In the genomic region with DNA sequence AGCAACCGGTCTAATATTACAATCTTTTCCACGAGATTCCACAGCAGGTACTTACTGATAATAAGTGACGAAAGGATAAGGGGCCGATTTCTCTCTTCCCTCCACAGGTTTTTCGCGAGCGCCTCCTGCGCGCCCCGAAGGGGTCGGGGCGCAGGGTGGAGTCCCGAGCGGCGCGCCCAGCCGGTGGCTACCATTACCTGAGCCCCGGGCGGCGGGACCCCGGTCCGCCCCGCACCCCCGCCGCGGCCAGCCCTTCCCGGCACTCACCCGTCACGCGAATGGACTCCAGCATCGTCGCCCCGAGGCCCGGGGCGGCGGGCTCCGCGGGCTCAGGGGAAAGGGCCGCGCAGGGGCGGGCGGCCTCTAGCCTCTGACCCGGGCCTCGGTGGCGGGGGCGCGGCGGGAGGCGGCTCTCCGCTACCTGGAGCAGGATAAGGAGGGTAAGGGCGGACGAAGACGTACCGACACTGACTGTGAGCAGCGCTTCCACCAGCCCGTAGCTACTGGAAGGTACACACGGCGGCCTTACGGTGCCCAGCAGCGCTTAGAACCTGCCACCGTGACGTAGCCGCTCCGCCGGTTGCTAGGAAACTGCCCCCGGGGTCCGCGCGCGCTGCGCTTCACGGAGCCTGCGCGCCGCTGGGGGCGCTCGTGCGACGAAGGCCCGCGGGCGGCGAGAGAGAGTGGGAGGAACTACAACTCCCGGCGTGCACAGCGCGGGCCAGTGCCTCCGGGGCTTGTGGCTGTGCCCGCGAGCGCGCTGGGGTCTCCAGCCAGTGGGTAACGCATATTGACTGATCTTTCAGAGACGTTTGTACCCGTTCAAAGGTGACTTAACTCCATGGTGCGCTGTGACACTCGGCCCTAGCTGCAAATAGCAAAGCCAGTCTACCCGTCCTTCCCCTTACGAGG, we compare ENCODE assay signal across 1 cellular context.
A peak's percentile ranks its signal among the peaks of the same experiment; 100 is the strongest.
TF ChIP-seq lines count a peak whose summit lies in the region.

No MANE protein-coding gene starts in this region.

TF ChIP-seq in K562, 482 proteins besides CTCF, POLR2A, EP300 and RAD21 (continued from another document and continues in another):
- TF ChIP-seq, protein P1, sequence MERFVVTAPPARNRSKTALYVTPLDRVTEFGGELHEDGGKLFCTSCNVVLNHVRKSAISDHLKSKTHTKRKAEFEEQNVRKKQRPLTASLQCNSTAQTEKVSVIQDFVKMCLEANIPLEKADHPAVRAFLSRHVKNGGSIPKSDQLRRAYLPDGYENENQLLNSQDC (CRISPR knock-in tag; IDR thresholded peaks at IDR 0.05) = no peak
- TF ChIP-seq CREBBP (IDR thresholded peaks at IDR 0.05; ENCODE audit: low read depth, low read length) (no peak), KAT7 (CRISPR knock-in tag; IDR thresholded peaks at IDR 0.05; ENCODE audit: borderline replicate concordance) (no peak), MAFF (IDR thresholded peaks at IDR 0.05; ENCODE audit: low read length) (no peak), ZNF274 (IDR thresholded peaks at IDR 0.05; ENCODE audit: borderline replicate concordance, low read depth, low read length) (no peak), ERF (CRISPR knock-in tag; IDR thresholded peaks at IDR 0.05) (no peak), GTF2F1 (IDR thresholded peaks at IDR 0.05; ENCODE audit: low read depth, low read length) (no peak), ZNF444 (CRISPR knock-in tag; IDR thresholded peaks at IDR 0.05) (no peak), NR2C2 (CRISPR knock-in tag; IDR thresholded peaks at IDR 0.05) (no peak), NR2C2 (tag; IDR thresholded peaks at IDR 0.05) (peak; percentile 87), PHF8 (IDR thresholded peaks at IDR 0.05; ENCODE audit: borderline replicate concordance, low read length) (peak; percentile 36; the same call in 1 of the 2 replicates), CEBPB (tag; IDR thresholded peaks at IDR 0.05) (no peak), GATA2 (CRISPR knock-in tag; IDR thresholded peaks at IDR 0.05) (no peak), SAFB (IDR thresholded peaks at IDR 0.05; ENCODE audit: borderline replicate concordance, low read depth, low read length) (peak; percentile 91), ZNF354B (CRISPR knock-in tag; IDR thresholded peaks at IDR 0.05) (no peak), MXI1 (IDR thresholded peaks at IDR 0.05; ENCODE audit: low read depth, low read length) (no peak), ADNP (tag; IDR thresholded peaks at IDR 0.05) (no peak), BCOR (IDR thresholded peaks at IDR 0.05) (no peak), MAFK (IDR thresholded peaks at IDR 0.05; ENCODE audit: low read length) (no peak), PCBP1 (IDR thresholded peaks at IDR 0.05; ENCODE audit: low read depth, low read length, poor library complexity, severe bottlenecking) (peak; percentile 52), HIVEP1 (CRISPR knock-in tag; IDR thresholded peaks at IDR 0.05) (no peak), BCL6 (CRISPR knock-in tag; IDR thresholded peaks at IDR 0.05) (no peak), SMAD1 (IDR thresholded peaks at IDR 0.05; ENCODE audit: low read depth, low read length, partially characterized antibody) (no peak), WHSC1 (IDR thresholded peaks at IDR 0.05; ENCODE audit: low read length) (no peak), ZSCAN29 (IDR thresholded peaks at IDR 0.05) (no peak), ETV5 (CRISPR knock-in tag; IDR thresholded peaks at IDR 0.05; ENCODE audit: low read depth) (no peak), HNRNPK (IDR thresholded peaks at IDR 0.05; ENCODE audit: low read depth, low read length, poor library complexity, severe bottlenecking) (no peak), KLF10 (CRISPR knock-in tag; IDR thresholded peaks at IDR 0.05) (no peak)
- TF ChIP-seq, protein P2, sequence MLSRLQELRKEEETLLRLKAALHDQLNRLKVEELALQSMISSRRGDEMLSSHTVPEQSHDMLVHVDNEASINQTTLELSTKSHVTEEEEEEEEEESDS (CRISPR knock-in tag; IDR thresholded peaks at IDR 0.05) = no peak
- TF ChIP-seq, protein P3, sequence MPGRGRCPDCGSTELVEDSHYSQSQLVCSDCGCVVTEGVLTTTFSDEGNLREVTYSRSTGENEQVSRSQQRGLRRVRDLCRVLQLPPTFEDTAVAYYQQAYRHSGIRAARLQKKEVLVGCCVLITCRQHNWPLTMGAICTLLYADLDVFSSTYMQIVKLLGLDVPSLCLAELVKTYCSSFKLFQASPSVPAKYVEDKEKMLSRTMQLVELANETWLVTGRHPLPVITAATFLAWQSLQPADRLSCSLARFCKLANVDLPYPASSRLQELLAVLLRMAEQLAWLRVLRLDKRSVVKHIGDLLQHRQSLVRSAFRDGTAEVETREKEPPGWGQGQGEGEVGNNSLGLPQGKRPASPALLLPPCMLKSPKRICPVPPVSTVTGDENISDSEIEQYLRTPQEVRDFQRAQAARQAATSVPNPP (IDR thresholded peaks at IDR 0.05; ENCODE audit: borderline replicate concordance, insufficient read depth, insufficient read length) = no peak
- TF ChIP-seq, protein P4, sequence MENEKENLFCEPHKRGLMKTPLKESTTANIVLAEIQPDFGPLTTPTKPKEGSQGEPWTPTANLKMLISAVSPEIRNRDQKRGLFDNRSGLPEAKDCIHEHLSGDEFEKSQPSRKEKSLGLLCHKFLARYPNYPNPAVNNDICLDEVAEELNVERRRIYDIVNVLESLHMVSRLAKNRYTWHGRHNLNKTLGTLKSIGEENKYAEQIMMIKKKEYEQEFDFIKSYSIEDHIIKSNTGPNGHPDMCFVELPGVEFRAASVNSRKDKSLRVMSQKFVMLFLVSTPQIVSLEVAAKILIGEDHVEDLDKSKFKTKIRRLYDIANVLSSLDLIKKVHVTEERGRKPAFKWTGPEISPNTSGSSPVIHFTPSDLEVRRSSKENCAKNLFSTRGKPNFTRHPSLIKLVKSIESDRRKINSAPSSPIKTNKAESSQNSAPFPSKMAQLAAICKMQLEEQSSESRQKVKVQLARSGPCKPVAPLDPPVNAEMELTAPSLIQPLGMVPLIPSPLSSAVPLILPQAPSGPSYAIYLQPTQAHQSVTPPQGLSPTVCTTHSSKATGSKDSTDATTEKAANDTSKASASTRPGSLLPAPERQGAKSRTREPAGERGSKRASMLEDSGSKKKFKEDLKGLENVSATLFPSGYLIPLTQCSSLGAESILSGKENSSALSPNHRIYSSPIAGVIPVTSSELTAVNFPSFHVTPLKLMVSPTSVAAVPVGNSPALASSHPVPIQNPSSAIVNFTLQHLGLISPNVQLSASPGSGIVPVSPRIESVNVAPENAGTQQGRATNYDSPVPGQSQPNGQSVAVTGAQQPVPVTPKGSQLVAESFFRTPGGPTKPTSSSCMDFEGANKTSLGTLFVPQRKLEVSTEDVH (IDR thresholded peaks at IDR 0.05; ENCODE audit: low read depth, partially characterized antibody) = no peak
- TF ChIP-seq, protein P5, sequence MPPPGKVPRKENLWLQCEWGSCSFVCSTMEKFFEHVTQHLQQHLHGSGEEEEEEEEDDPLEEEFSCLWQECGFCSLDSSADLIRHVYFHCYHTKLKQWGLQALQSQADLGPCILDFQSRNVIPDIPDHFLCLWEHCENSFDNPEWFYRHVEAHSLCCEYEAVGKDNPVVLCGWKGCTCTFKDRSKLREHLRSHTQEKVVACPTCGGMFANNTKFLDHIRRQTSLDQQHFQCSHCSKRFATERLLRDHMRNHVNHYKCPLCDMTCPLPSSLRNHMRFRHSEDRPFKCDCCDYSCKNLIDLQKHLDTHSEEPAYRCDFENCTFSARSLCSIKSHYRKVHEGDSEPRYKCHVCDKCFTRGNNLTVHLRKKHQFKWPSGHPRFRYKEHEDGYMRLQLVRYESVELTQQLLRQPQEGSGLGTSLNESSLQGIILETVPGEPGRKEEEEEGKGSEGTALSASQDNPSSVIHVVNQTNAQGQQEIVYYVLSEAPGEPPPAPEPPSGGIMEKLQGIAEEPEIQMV (tag; conservative IDR thresholded peaks at IDR 0.05; ENCODE audit: low read depth) = no peak
- TF ChIP-seq, protein P6, sequence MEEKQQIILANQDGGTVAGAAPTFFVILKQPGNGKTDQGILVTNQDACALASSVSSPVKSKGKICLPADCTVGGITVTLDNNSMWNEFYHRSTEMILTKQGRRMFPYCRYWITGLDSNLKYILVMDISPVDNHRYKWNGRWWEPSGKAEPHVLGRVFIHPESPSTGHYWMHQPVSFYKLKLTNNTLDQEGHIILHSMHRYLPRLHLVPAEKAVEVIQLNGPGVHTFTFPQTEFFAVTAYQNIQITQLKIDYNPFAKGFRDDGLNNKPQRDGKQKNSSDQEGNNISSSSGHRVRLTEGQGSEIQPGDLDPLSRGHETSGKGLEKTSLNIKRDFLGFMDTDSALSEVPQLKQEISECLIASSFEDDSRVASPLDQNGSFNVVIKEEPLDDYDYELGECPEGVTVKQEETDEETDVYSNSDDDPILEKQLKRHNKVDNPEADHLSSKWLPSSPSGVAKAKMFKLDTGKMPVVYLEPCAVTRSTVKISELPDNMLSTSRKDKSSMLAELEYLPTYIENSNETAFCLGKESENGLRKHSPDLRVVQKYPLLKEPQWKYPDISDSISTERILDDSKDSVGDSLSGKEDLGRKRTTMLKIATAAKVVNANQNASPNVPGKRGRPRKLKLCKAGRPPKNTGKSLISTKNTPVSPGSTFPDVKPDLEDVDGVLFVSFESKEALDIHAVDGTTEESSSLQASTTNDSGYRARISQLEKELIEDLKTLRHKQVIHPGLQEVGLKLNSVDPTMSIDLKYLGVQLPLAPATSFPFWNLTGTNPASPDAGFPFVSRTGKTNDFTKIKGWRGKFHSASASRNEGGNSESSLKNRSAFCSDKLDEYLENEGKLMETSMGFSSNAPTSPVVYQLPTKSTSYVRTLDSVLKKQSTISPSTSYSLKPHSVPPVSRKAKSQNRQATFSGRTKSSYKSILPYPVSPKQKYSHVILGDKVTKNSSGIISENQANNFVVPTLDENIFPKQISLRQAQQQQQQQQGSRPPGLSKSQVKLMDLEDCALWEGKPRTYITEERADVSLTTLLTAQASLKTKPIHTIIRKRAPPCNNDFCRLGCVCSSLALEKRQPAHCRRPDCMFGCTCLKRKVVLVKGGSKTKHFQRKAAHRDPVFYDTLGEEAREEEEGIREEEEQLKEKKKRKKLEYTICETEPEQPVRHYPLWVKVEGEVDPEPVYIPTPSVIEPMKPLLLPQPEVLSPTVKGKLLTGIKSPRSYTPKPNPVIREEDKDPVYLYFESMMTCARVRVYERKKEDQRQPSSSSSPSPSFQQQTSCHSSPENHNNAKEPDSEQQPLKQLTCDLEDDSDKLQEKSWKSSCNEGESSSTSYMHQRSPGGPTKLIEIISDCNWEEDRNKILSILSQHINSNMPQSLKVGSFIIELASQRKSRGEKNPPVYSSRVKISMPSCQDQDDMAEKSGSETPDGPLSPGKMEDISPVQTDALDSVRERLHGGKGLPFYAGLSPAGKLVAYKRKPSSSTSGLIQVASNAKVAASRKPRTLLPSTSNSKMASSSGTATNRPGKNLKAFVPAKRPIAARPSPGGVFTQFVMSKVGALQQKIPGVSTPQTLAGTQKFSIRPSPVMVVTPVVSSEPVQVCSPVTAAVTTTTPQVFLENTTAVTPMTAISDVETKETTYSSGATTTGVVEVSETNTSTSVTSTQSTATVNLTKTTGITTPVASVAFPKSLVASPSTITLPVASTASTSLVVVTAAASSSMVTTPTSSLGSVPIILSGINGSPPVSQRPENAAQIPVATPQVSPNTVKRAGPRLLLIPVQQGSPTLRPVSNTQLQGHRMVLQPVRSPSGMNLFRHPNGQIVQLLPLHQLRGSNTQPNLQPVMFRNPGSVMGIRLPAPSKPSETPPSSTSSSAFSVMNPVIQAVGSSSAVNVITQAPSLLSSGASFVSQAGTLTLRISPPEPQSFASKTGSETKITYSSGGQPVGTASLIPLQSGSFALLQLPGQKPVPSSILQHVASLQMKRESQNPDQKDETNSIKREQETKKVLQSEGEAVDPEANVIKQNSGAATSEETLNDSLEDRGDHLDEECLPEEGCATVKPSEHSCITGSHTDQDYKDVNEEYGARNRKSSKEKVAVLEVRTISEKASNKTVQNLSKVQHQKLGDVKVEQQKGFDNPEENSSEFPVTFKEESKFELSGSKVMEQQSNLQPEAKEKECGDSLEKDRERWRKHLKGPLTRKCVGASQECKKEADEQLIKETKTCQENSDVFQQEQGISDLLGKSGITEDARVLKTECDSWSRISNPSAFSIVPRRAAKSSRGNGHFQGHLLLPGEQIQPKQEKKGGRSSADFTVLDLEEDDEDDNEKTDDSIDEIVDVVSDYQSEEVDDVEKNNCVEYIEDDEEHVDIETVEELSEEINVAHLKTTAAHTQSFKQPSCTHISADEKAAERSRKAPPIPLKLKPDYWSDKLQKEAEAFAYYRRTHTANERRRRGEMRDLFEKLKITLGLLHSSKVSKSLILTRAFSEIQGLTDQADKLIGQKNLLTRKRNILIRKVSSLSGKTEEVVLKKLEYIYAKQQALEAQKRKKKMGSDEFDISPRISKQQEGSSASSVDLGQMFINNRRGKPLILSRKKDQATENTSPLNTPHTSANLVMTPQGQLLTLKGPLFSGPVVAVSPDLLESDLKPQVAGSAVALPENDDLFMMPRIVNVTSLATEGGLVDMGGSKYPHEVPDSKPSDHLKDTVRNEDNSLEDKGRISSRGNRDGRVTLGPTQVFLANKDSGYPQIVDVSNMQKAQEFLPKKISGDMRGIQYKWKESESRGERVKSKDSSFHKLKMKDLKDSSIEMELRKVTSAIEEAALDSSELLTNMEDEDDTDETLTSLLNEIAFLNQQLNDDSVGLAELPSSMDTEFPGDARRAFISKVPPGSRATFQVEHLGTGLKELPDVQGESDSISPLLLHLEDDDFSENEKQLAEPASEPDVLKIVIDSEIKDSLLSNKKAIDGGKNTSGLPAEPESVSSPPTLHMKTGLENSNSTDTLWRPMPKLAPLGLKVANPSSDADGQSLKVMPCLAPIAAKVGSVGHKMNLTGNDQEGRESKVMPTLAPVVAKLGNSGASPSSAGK (IDR thresholded peaks at IDR 0.05) = no peak
- TF ChIP-seq, protein P7, sequence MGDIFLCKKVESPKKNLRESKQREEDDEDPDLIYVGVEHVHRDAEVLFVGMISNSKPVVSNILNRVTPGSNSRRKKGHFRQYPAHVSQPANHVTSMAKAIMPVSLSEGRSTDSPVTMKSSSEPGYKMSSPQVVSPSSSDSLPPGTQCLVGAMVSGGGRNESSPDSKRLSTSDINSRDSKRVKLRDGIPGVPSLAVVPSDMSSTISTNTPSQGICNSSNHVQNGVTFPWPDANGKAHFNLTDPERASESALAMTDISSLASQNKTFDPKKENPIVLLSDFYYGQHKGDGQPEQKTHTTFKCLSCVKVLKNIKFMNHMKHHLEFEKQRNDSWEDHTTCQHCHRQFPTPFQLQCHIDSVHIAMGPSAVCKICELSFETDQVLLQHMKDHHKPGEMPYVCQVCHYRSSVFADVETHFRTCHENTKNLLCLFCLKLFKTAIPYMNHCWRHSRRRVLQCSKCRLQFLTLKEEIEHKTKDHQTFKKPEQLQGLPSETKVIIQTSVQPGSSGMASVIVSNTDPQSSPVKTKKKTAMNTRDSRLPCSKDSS (IDR thresholded peaks at IDR 0.05; ENCODE audit: low read depth, partially characterized antibody) = no peak
- TF ChIP-seq, protein P8, sequence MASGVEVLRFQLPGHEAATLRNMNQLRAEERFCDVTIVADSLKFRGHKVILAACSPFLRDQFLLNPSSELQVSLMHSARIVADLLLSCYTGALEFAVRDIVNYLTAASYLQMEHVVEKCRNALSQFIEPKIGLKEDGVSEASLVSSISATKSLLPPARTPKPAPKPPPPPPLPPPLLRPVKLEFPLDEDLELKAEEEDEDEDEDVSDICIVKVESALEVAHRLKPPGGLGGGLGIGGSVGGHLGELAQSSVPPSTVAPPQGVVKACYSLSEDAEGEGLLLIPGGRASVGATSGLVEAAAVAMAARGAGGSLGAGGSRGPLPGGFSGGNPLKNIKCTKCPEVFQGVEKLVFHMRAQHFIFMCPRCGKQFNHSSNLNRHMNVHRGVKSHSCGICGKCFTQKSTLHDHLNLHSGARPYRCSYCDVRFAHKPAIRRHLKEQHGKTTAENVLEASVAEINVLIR (CRISPR knock-in tag; IDR thresholded peaks at IDR 0.05) = no peak
